17 cellular contexts compared by ENCODE assay signal in genomic region chr14:103739466-103739792, GRCh38.
"Had no signal": no experiment of that assay in that cellular context is flagged by ENCODE, and none has a peak within 500 bp of the region (broad histone marks: within the 10 kb centered on the region; RNA-seq: fewer than 3 reads in every experiment).

No MANE protein-coding gene starts in this region.

- H3K27me3 ChIP-seq: ascending aorta, gastrocnemius medialis, heart left ventricle, ovary, right lobe of liver, upper lobe of right lung had no signal

- H3K27me3 Mint-ChIP-seq: stimulated activated memory B cell treated with anti-CD40 and anti-IgM and Interleukin-4, amounts not matched to agents 10 μg/mL and 1 μg/mL and 100 μg/mL, for 72 hours had no signal

- ATAC-seq: activated CD8-positive, alpha-beta T cell treated with anti-CD3 and anti-CD28 coated beads, Interleukin-2, amount 10 ng/mL, durations not matched to agents 7 days and 5 days; gastrocnemius medialis; right lobe of liver; stimulated activated memory B cell treated with anti-CD40 and anti-IgM and Interleukin-4, amounts not matched to agents 10 μg/mL and 1 μg/mL and 100 μg/mL, for 72 hours; upper lobe of right lung had no signal

- DNase-seq: activated CD4-positive, alpha-beta T cell treated with anti-CD3 and anti-CD28 coated beads for 4 hours; activated CD8-positive, alpha-beta T cell treated with anti-CD3 and anti-CD28 coated beads, Interleukin-2, amount 10 ng/mL, durations not matched to agents 7 days and 5 days; activated effector memory CD4-positive, alpha-beta T cell treated with anti-CD3 and anti-CD28 coated beads, Interleukin-2, amount 50 U/mL, for 16 hours; activated naive CD4-positive, alpha-beta T cell treated with anti-CD3 and anti-CD28 coated beads, Interleukin-2, amount 50 U/mL, for 16 hours; activated T-cell treated with anti-CD3 and anti-CD28 coated beads, Interleukin-2, amount 50 U/mL, for 48 hours; erythroblast; gastrocnemius medialis; heart left ventricle; left ventricle myocardium inferior; stimulated activated CD4-positive, alpha-beta T cell treated with anti-CD3 and anti-CD28 coated beads, Interleukin-4, amount 100 ng/mL, for 4 hours; upper lobe of right lung had no signal

- H3K4me3 ChIP-seq: ascending aorta, gastrocnemius medialis, heart left ventricle, left ventricle myocardium inferior, ovary, right lobe of liver, thoracic aorta, upper lobe of right lung had no signal

- H3K9me3 ChIP-seq: ascending aorta, gastrocnemius medialis, heart left ventricle, left ventricle myocardium inferior, ovary, right lobe of liver, thoracic aorta, upper lobe of right lung had no signal

- H3K4me3 Mint-ChIP-seq: activated CD8-positive, alpha-beta T cell treated with anti-CD3 and anti-CD28 coated beads, Interleukin-2, amount 10 ng/mL, durations not matched to agents 7 days and 5 days; neural crest cell; stimulated activated memory B cell treated with anti-CD40 and anti-IgM and Interleukin-4, amounts not matched to agents 10 μg/mL and 1 μg/mL and 100 μg/mL, for 72 hours had no signal

- H3K36me3 ChIP-seq: ovary, thoracic aorta had no signal

- H3K27ac Mint-ChIP-seq: activated CD8-positive, alpha-beta T cell treated with anti-CD3 and anti-CD28 coated beads, Interleukin-2, amount 10 ng/mL, durations not matched to agents 7 days and 5 days; stimulated activated memory B cell treated with anti-CD40 and anti-IgM and Interleukin-4, amounts not matched to agents 10 μg/mL and 1 μg/mL and 100 μg/mL, for 72 hours had no signal

- H3K27ac ChIP-seq: gastrocnemius medialis, heart left ventricle, left ventricle myocardium inferior, ovary, right lobe of liver, thoracic aorta, upper lobe of right lung had no signal

- H3K4me1 Mint-ChIP-seq: stimulated activated memory B cell treated with anti-CD40 and anti-IgM and Interleukin-4, amounts not matched to agents 10 μg/mL and 1 μg/mL and 100 μg/mL, for 72 hours had no signal

- H3K9me3 Mint-ChIP-seq: neural crest cell; stimulated activated memory B cell treated with anti-CD40 and anti-IgM and Interleukin-4, amounts not matched to agents 10 μg/mL and 1 μg/mL and 100 μg/mL, for 72 hours had no signal
